In the genomic region with DNA sequence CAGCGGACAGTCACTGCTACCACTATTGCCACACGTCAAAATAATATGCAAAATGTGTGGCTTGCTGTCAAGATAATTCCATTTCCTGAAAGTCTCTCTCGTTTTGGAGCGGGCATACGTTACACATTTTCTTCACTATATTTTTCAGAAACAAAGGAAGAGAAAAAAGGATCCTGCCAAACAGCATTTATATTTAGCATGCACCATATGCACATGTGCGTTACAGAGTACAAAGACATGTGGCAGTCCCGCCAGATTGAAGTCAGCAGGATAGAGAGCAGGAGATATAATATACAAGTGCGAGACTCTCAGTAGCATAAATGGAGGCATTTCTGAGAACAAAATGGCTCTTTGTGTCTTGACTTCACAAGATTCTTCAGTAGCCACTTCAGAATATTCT, we compare ENCODE assay signal across 24 cellular contexts.
"Had no signal": no experiment of that assay in that cellular context is flagged by ENCODE, and none has a peak within 500 bp of the region (broad histone marks: within the 10 kb centered on the region; RNA-seq: fewer than 3 reads in every experiment).

No MANE protein-coding gene starts in this region.

- H3K4me3 ChIP-seq: dorsolateral prefrontal cortex, gastrocnemius medialis, left ventricle myocardium inferior, lower lobe of right lung, right atrium auricular region, smooth muscle cell, thyroid gland, vagina had no signal

- H3K27ac ChIP-seq: gastrocnemius medialis, left ventricle myocardium inferior, lower lobe of right lung, neutrophil, parathyroid adenoma, right atrium auricular region, thyroid gland, vagina had no signal

- H3K4me1 ChIP-seq: gastrocnemius medialis, left ventricle myocardium inferior, lower lobe of right lung, parathyroid adenoma, right atrium auricular region, thyroid gland, vagina had no signal

- H3K9me3 ChIP-seq: gastrocnemius medialis, left ventricle myocardium inferior, lower lobe of right lung, neutrophil, right atrium auricular region, thyroid gland, vagina had no signal

- ATAC-seq: gastrocnemius medialis; left colon; natural killer cell treated with Interleukin-12 subunit alpha and Interleukin-12 subunit beta and Interleukin-15 and Interleukin-18, amount 100 ng/mL, for 72 hours; sciatic nerve had no signal

- H3K36me3 ChIP-seq: gastrocnemius medialis, left ventricle myocardium inferior, lower lobe of right lung, neutrophil, right atrium auricular region, thyroid gland, vagina had no signal

- DNase-seq: effector CD4-positive, alpha-beta T cell; foreskin fibroblast; gastrocnemius medialis; head of caudate nucleus; kidney glomerular epithelial cell; left colon; left ventricle myocardium inferior; lower lobe of right lung; stimulated activated CD4-positive, alpha-beta T cell treated with anti-CD3 and anti-CD28 coated beads, Interleukin-12 subunit alpha, Interleukin-12 subunit beta, amount 100 ng/mL, for 4 hours; stimulated activated CD4-positive, alpha-beta T cell treated with anti-CD3 and anti-CD28 coated beads, Interleukin-1b, Interleukin-23, amount 100 ng/mL, for 48 hours; stimulated activated CD4-positive, alpha-beta T cell treated with anti-CD3 and anti-CD28 coated beads, Interleukin-4, amount 100 ng/mL, for 1 hour; stimulated activated CD8-positive, alpha-beta memory T cell treated with anti-CD3 and anti-CD28 coated beads, Interleukin-4, amount 100 ng/mL, for 48 hours; stimulated activated naive CD4-positive, alpha-beta T cell; stimulated activated naive CD8-positive, alpha-beta T cell treated with anti-CD3 and anti-CD28 coated beads, Interleukin-15, amount 100 ng/mL, for 72 hours; thyroid gland; trophoblast cell had no signal

- H3K27me3 ChIP-seq: dorsolateral prefrontal cortex, gastrocnemius medialis, neutrophil, right atrium auricular region, thyroid gland, vagina had no signal
